Comparison of ENCODE assay signal across 19 cellular contexts in the genomic region with DNA sequence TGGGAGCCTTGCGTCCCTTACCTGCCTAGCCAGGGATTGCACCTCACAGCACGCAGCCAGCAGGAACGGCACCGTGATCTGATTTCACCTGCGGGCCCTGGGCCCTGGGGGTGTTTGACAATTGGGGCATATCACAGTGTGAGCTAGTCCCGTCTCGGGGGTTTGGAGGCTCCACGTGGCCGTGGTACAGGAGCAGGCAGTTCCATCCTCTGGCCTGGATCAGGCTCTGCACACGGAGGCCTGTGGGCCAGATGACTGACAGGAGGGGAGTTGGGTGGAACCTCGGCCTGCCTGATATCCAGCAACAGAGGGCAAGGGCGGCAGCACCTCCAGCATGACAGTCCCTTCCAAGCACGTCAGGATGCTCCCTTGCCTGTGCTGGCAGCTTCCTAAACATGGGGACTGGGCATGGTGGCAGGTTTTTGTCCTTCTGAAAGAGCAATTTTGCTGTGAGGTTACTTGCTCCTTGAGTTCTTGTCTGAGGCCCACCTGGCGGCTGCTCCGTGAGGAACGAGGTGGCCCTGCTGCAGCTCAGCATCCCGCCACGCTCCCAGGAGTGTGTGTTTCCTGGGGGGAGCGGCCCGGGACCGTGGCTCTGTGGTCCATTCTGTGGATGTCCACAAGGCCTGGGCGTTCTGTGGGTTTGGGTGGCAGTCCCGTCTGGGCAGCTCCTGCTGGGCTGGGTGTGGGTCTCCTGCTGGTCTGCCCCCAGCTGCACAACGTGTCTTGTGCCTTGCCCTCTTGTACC. TPM values are rescaled to one million over a fixed set of nuclear protein-coding genes. Genes with fewer than 3 reads are reported as not detected.
A peak's percentile ranks its signal among the peaks of the same experiment; 100 is the strongest.
DNase-seq lines count a peak whose midpoint lies in the region; ATAC-seq, FAIRE-seq and TF ChIP-seq lines count a peak whose summit lies in the region.
"Had no signal": no experiment of that assay in that cellular context is flagged by ENCODE, and none has a peak within 500 bp of the region (broad histone marks: within the 10 kb centered on the region; RNA-seq: fewer than 3 reads in every experiment).

No MANE protein-coding gene starts in this region.

- TF ChIP-seq RAD21 in GM12878 (IDR thresholded peaks at IDR 0.05; ENCODE audit: insufficient read depth, low read depth, low read length) = no peak

- no peak for ATAC-seq in GM12878

- H3K27me3 Mint-ChIP-seq in H9 (ENCODE audit: low read depth) (no peaks in the 10 kb centered on the region), neural crest cell (ENCODE audit: low read depth) (no peaks in the 10 kb centered on the region), neural progenitor cell (ENCODE audit: insufficient read depth, low read depth) (peaks cover 5% of the 10 kb centered on the region)
- H3K27me3 Mint-ChIP-seq: CD4-positive, alpha-beta memory T cell had no signal

- TF ChIP-seq CTCF in H9 (conservative IDR thresholded peaks at IDR 0.05) (no peak), GM12878 (IDR thresholded peaks at IDR 0.05 in 2 of 3, conservative IDR thresholded peaks at IDR 0.05 in 1 of 3; ENCODE audit: control insufficient read depth in 2 of 3, extremely low read depth in 1 of 3, insufficient read depth in 1 of 3, low read depth in 3 of 3, low read length in 3 of 3) (no peak), neural crest cell (conservative IDR thresholded peaks at IDR 0.05) (no peak), neural progenitor cell (IDR thresholded peaks at IDR 0.05) (no peak)

- intact Hi-C loops in GM12878 (cut with micrococcal nuclease; ENCODE audit: unreplicated experiment) = no loop called here

- H3K27ac Mint-ChIP-seq in H9 = peak overlapping the region in 2 of 3 experiments; percentile 34 to 77; a peak in 1 of 7 replicates
- H3K27ac Mint-ChIP-seq in neural crest cell (ENCODE audit: unreplicated experiment) = peak overlapping the region; percentile 35
- no peak overlapping the region for H3K27ac Mint-ChIP-seq in neural progenitor cell
- H3K27ac Mint-ChIP-seq: HFFc6 had no signal

- H4K5ac ChIP-seq in H9 (ENCODE audit: insufficient read length, low read depth, low read length) = no peak overlapping the region

- H3K18ac ChIP-seq in H9 (ENCODE audit: insufficient read length, low read depth, low read length) = no peak overlapping the region

- no peak overlapping the region for H4K91ac ChIP-seq in H9 (ENCODE audit: insufficient read length, low read depth, low read length)

- no peak overlapping the region for H3K56ac ChIP-seq in H9 (ENCODE audit: insufficient read length, low read depth, low read length)

- H2BK120ac ChIP-seq in H9 (ENCODE audit: low read depth, low read length, poor library complexity, severe bottlenecking) = no peak overlapping the region

- H3K36me3 Mint-ChIP-seq in H9 (ENCODE audit: insufficient read depth in 1 of 3, low read depth in 3 of 3) = peaks cover 16 to 63% (median 45%) of the 10 kb centered on the region in 3 experiments; a peak in 6 of 7 replicates
- H3K36me3 Mint-ChIP-seq in neural crest cell (ENCODE audit: low read depth) = peaks cover 3% of the 10 kb centered on the region
- H3K36me3 Mint-ChIP-seq in neural progenitor cell = peaks cover 10% of the 10 kb centered on the region

- H2BK5ac ChIP-seq in H9 (ENCODE audit: insufficient read length, low read length) = no peak overlapping the region

- peaks cover 22% of the 10 kb centered on the region for H3F3A ChIP-seq in neural progenitor cell (ENCODE audit: low read depth)

- H2BK12ac ChIP-seq in H9 (ENCODE audit: insufficient read length, low read depth, low read length) = no peak overlapping the region

- H3K4me3 Mint-ChIP-seq in H9 = no peak overlapping the region
- no peak overlapping the region for H3K4me3 Mint-ChIP-seq in neural crest cell
- no peak overlapping the region for H3K4me3 Mint-ChIP-seq in neural progenitor cell
- H3K4me3 Mint-ChIP-seq: HFFc6 had no signal

- SMC1A ChIA-PET in GM12878 (lab: Charles Lee; ENCODE audit: uncharacterized antibody, unreplicated experiment) = no interaction called here

- H3K4me1 Mint-ChIP-seq in H9 = no peaks in the 10 kb centered on the region; a peak in 1 of 4 replicates
- peaks cover 4% of the 10 kb centered on the region for H3K4me1 Mint-ChIP-seq in neural crest cell
- H3K4me1 Mint-ChIP-seq in neural progenitor cell = peaks cover 14% of the 10 kb centered on the region
- H3K4me1 Mint-ChIP-seq: CD4-positive, alpha-beta memory T cell had no signal

- H4K8ac ChIP-seq in H9 (replicated peaks; ENCODE audit: insufficient read length, low read depth, low read length) = no peak overlapping the region

- no peak overlapping the region for H3K4me2 ChIP-seq in H9 (ENCODE audit: insufficient read depth, insufficient read length, low read length)
- no peak overlapping the region for H3K4me2 ChIP-seq in GM12878 (ENCODE audit: control insufficient read depth, insufficient read depth)
- no peak overlapping the region for H3K4me2 ChIP-seq in neural progenitor cell
- H3K4me2 ChIP-seq: BLaER1 had no signal

- no TSS peak for BruUV-seq in GM12878 (replicated peaks; lab: Mats Ljungman, UMichigan)

- CTCF ChIA-PET in GM12878 (lab: Yijun Ruan, JAX) = no interaction called here

- no peaks in the 10 kb centered on the region for H3K4me1 ChIP-seq in H9 (ENCODE audit: insufficient read depth, low read length)
- no peaks in the 10 kb centered on the region for H3K4me1 ChIP-seq in GM12878 (ENCODE audit: control insufficient read depth, insufficient read depth, low read length)
- H3K4me1 ChIP-seq in neural progenitor cell = no peaks in the 10 kb centered on the region

- no peaks in the 10 kb centered on the region for H3K79me1 ChIP-seq in H9 (ENCODE audit: insufficient read depth, low read depth, low read length, poor library complexity, severe bottlenecking)

- H3K4ac ChIP-seq in H9 (ENCODE audit: low read depth, low read length) = no peak overlapping the region

- H3K79me2 ChIP-seq in H9 (ENCODE audit: insufficient read depth, low read length) = no peaks in the 10 kb centered on the region
- H3K79me2 ChIP-seq in GM12878 (ENCODE audit: control insufficient read depth, insufficient read depth, low read length) = no peaks in the 10 kb centered on the region
- H3K79me2 ChIP-seq in neural progenitor cell (ENCODE audit: low read depth) = peaks cover 3% of the 10 kb centered on the region

- H2AK5ac ChIP-seq in H9 (ENCODE audit: insufficient read length, low read length) = no peak overlapping the region

- H3K14ac ChIP-seq in H9 (ENCODE audit: insufficient read depth, low read length) = no peak overlapping the region

- peak; percentile 44; the same call in 1 of the 2 replicates for TF ChIP-seq POLR2A in GM12878 (IDR thresholded peaks at IDR 0.05; ENCODE audit: low read depth, low read length)

- H3K27me3 ChIP-seq in H9 (ENCODE audit: insufficient read depth, low read length) (no peaks in the 10 kb centered on the region), GM12878 (replicated peaks in 1 of 2; ENCODE audit: control insufficient read depth in 2 of 2, insufficient read depth in 2 of 2, low read length in 1 of 2) (no peaks in the 10 kb centered on the region), neural progenitor cell (no peaks in the 10 kb centered on the region)
- H3K27me3 ChIP-seq: BLaER1 had no signal

- POLR2A ChIA-PET in GM12878 (lab: Charles Lee) = no interaction called here

- no peak overlapping the region for H3K4me3 ChIP-seq in GM12878
- no peak overlapping the region for H3K4me3 ChIP-seq in neural progenitor cell
- H3K4me3 ChIP-seq: BLaER1 had no signal

- no peak for TF ChIP-seq EP300 in GM12878 (IDR thresholded peaks at IDR 0.05; ENCODE audit: borderline replicate concordance in 1 of 2, control insufficient read depth in 1 of 2, low read depth in 2 of 2, low read length in 2 of 2)

- no peaks in the 10 kb centered on the region for H3K23me2 ChIP-seq in H9 (ENCODE audit: insufficient read length, low read depth, low read length, poor library complexity, severe bottlenecking)

- RAD21 ChIA-PET in GM12878 (lab: Charles Lee; ENCODE audit: unreplicated experiment) = no interaction called here

- no peak overlapping the region for H3K27ac ChIP-seq in H9 (ENCODE audit: insufficient read length, low read depth, low read length)
- no peak overlapping the region for H3K27ac ChIP-seq in GM12878 (ENCODE audit: control insufficient read depth, insufficient read depth)
- H3K27ac ChIP-seq in neural progenitor cell = no peak overlapping the region
- H3K27ac ChIP-seq: BLaER1 had no signal

- WGBS in H9 (ENCODE audit: extremely low coverage, insufficient read length, low lambda C conversion rate) = no CpG with 5 or more reads among the region's 24 CpGs
- WGBS in GM12878 (ENCODE audit: insufficient coverage, insufficient replicate concordance, low lambda C conversion rate, missing lambda C conversion rate) = 91% methylated on average over 24 of the region's 24 CpGs

- H3K36me3 ChIP-seq in GM12878 (ENCODE audit: control insufficient read depth in 2 of 2, insufficient read depth in 2 of 2, low read length in 1 of 2) = peaks cover 13 to 41% of the 10 kb centered on the region in 2 experiments
- H3K36me3 ChIP-seq in neural progenitor cell = no peaks in the 10 kb centered on the region

- H2AFZ ChIP-seq in H9 (ENCODE audit: low read length) (no peak overlapping the region), GM12878 (ENCODE audit: control insufficient read depth, low read depth, low read length) (no peak overlapping the region), neural progenitor cell (replicated peaks) (no peak overlapping the region)

- H4K20me1 ChIP-seq in H9 (ENCODE audit: control insufficient read depth, insufficient read depth, insufficient read length) (no peaks in the 10 kb centered on the region), GM12878 (ENCODE audit: control insufficient read depth, insufficient read depth) (no peaks in the 10 kb centered on the region), neural progenitor cell (ENCODE audit: low read depth) (peaks cover 69% of the 10 kb centered on the region)

- H2BK20ac ChIP-seq in H9 (ENCODE audit: low read depth, low read length, poor library complexity, severe bottlenecking) = no peak overlapping the region

- DNase-seq in H9 (no peak), GM12878 (ENCODE audit: low read depth, low spot score) (no peak), neural crest cell (ENCODE audit: low read depth, low spot score) (no peak), neural progenitor cell (ENCODE audit: low spot score) (no peak), SW480 (ENCODE audit: low spot score) (no peak)
- DNase-seq: CD4-positive, alpha-beta memory T cell; DMS153; GDM1; GOT3; HFFc6; NCI-H1417; NCI-H187; NCI-H2227 treated with DMSO at 0.1 percent for 48 hours; NCI-H510A treated with DMSO at 0.1 percent for 48 hours; NCI-H82; RPMI8226; SIG-M5 had no signal

- no peak for FAIRE-seq in GM12878 (lab: Jason Lieb, UNC)
- FAIRE-seq: GM19239 had no signal

- H3K9ac ChIP-seq in H9 (ENCODE audit: extremely low read depth, insufficient read length, low read length) (no peak overlapping the region), GM12878 (ENCODE audit: control insufficient read depth, insufficient read depth, low read length) (no peak overlapping the region), neural progenitor cell (no peak overlapping the region)
- H3K9ac ChIP-seq: BLaER1 had no signal

- H3K9me3 ChIP-seq in H9 (ENCODE audit: control insufficient read depth, low read depth, low read length) (no peaks in the 10 kb centered on the region), GM12878 (replicated peaks; ENCODE audit: control insufficient read depth, insufficient read depth, low read length) (no peaks in the 10 kb centered on the region), neural progenitor cell (ENCODE audit: low read depth) (no peaks in the 10 kb centered on the region)
- H3K9me3 ChIP-seq: BLaER1 had no signal

- no peak overlapping the region for H3T11ph ChIP-seq in H9 (ENCODE audit: low read length)

- no peaks in the 10 kb centered on the region for H3K9me3 Mint-ChIP-seq in H9
- H3K9me3 Mint-ChIP-seq in neural crest cell = no peaks in the 10 kb centered on the region
- H3K9me3 Mint-ChIP-seq in neural progenitor cell = no peaks in the 10 kb centered on the region
- H3K9me3 Mint-ChIP-seq: CD4-positive, alpha-beta memory T cell; HFFc6 had no signal

- H2BK15ac ChIP-seq in H9 (ENCODE audit: low read depth, low read length) = no peak overlapping the region

- H3K23ac ChIP-seq in H9 (ENCODE audit: insufficient read length, low read depth, low read length) = no peak overlapping the region

- in situ Hi-C loops in GM12878 (cut with MboI) = no loop called here

RNA-seq across cellular contexts. Expression of a gene that starts 6.3 kb away (rescaled TPM):
- total RNA-seq in H9 (2021) (1,628 and 1,677 TPM in 2 replicates), GM12878 (2014; rRNA removed) (1,524 and 1,715 TPM in 2 replicates), GM12878 (2014; rRNA removed; fragmentation: Illumina TruSeq; extraction: Trizol) (972 and 1,030 TPM in 2 replicates), GM12878 (2021) (2,219 and 2,315 TPM in 2 replicates), neural crest cell (1,578 and 1,580 TPM in 2 replicates), neural progenitor cell (ENCODE audit: low replicate concordance) (1,918 and 2,648 TPM in 2 replicates)
- total RNA-seq in GM12878 (2013; cell fraction: nucleolus; rRNA removed) = 239 and 289 TPM in 2 replicates
- polyA plus RNA-seq in GM12878 (2011; ENCODE audit: low read depth) = 7,786 TPM
- polyA plus RNA-seq in GM12878 (2011; rRNA removed) (524 and 1,111 TPM in 2 replicates), GM12878 (2014; fragmentation: Illumina TruSeq; extraction: Trizol) (209 and 786 TPM in 2 replicates), GM12878 (2014; fragmentation: Nextera tagmentation; extraction: Ambion mirVana) (100 to 1,000 TPM; 559 to 717 TPM), GM12878 (2014; rRNA removed) (3,158 and 3,344 TPM in 2 replicates), GM12878 (2016; fragmentation: Nextera tagmentation; extraction: Ambion mirVana) (1,000 to 10,000 TPM; 1,763 to 1,909 TPM)
- polyA plus RNA-seq in GM12878 (2011; cell fraction: cytosol; rRNA removed) = 3,186 and 3,536 TPM in 2 replicates
- 1,362 and 1,364 TPM in 2 replicates for polyA plus RNA-seq in GM12878 (2011; cell fraction: nucleus; rRNA removed)
- 3,088 and 3,408 TPM in 2 replicates for polyA plus RNA-seq in GM12878 (2012)
- polyA minus RNA-seq in GM12878 (2011; rRNA and poly(A)+ RNA removed) = 256 and 857 TPM in 2 replicates
- polyA minus RNA-seq in GM12878 (2011; cell fraction: cytosol; rRNA and poly(A)+ RNA removed) = 796 and 851 TPM in 2 replicates
- polyA minus RNA-seq in GM12878 (2011; cell fraction: nucleus; rRNA and poly(A)+ RNA removed) = 184 and 257 TPM in 2 replicates

RNA-seq across cellular contexts. Expression of a gene that starts 18.0 kb away (rescaled TPM):
- total RNA-seq in H9 (2021) (0.68 and 2.0 TPM in 2 replicates), GM12878 (2014; rRNA removed) (under 0.01 and 0.11 TPM in 2 replicates), GM12878 (2014; rRNA removed; fragmentation: Illumina TruSeq; extraction: Trizol) (0.05 TPM in 1 of 2 replicates, not detected in the other), GM12878 (2021) (0.08 and 0.26 TPM in 2 replicates), neural crest cell (39.2 and 43.0 TPM in 2 replicates), neural progenitor cell (ENCODE audit: low replicate concordance) (1.3 and 12.2 TPM in 2 replicates)
- total RNA-seq in GM12878 (2013; cell fraction: nucleolus; rRNA removed) = 0.34 and 0.46 TPM in 2 replicates
- polyA plus RNA-seq in GM12878 (2011; ENCODE audit: low read depth) = 0.31 TPM
- polyA plus RNA-seq in GM12878 (2011; rRNA removed) (not detected in 2 replicates), GM12878 (2014; fragmentation: Illumina TruSeq; extraction: Trizol) (not detected in 2 replicates), GM12878 (2014; fragmentation: Nextera tagmentation; extraction: Ambion mirVana) (under 1 TPM in 1 of 2 experiments, not detected in 1; 0.02 TPM), GM12878 (2014; rRNA removed) (0.16 and 0.73 TPM in 2 replicates), GM12878 (2016; fragmentation: Nextera tagmentation; extraction: Ambion mirVana) (under 1 TPM in 1 of 2 experiments, not detected in 1; 0.04 TPM)
- 0.03 TPM in 1 of 2 replicates, not detected in the other for polyA plus RNA-seq in GM12878 (2011; cell fraction: cytosol; rRNA removed)
- polyA plus RNA-seq in GM12878 (2011; cell fraction: nucleus; rRNA removed) = 0.18 and 0.38 TPM in 2 replicates
- 0.27 and 0.43 TPM in 2 replicates for polyA plus RNA-seq in GM12878 (2012)
- 0.05 TPM in 1 of 2 replicates, not detected in the other for polyA minus RNA-seq in GM12878 (2011; rRNA and poly(A)+ RNA removed)
- not detected in 2 replicates for polyA minus RNA-seq in GM12878 (2011; cell fraction: cytosol; rRNA and poly(A)+ RNA removed)
- polyA minus RNA-seq in GM12878 (2011; cell fraction: nucleus; rRNA and poly(A)+ RNA removed) = 0.12 and 0.38 TPM in 2 replicates
- total RNA-seq: CD4-positive, alpha-beta memory T cell had no signal
- polyA plus RNA-seq: CD4-positive, alpha-beta memory T cell had no signal

RNA-seq across cellular contexts. Expression of a gene that starts 24.5 kb away (rescaled TPM):
- total RNA-seq in H9 (2021) (255 and 265 TPM in 2 replicates), GM12878 (2014; rRNA removed) (122 and 127 TPM in 2 replicates), GM12878 (2014; rRNA removed; fragmentation: Illumina TruSeq; extraction: Trizol) (82.5 and 93.4 TPM in 2 replicates), GM12878 (2021) (223 and 240 TPM in 2 replicates), neural crest cell (146 and 157 TPM in 2 replicates), neural progenitor cell (ENCODE audit: low replicate concordance) (107 and 121 TPM in 2 replicates)
- 111 and 128 TPM in 2 replicates for total RNA-seq in GM12878 (2013; cell fraction: nucleolus; rRNA removed)
- 23.5 TPM for polyA plus RNA-seq in GM12878 (2011; ENCODE audit: low read depth)
- polyA plus RNA-seq in GM12878 (2011; rRNA removed) (110 and 123 TPM in 2 replicates), GM12878 (2014; fragmentation: Illumina TruSeq; extraction: Trizol) (69.0 and 91.2 TPM in 2 replicates), GM12878 (2014; fragmentation: Nextera tagmentation; extraction: Ambion mirVana) (10 to 100 TPM in 1 of 2 experiments, 1 to 10 TPM in 1; 9.9 to 27.7 TPM), GM12878 (2014; rRNA removed) (164 and 194 TPM in 2 replicates), GM12878 (2016; fragmentation: Nextera tagmentation; extraction: Ambion mirVana) (10 to 100 TPM; 16.9 to 17.9 TPM)
- 47.6 and 72.8 TPM in 2 replicates for polyA plus RNA-seq in GM12878 (2011; cell fraction: cytosol; rRNA removed)
- polyA plus RNA-seq in GM12878 (2011; cell fraction: nucleus; rRNA removed) = 106 and 159 TPM in 2 replicates
- polyA plus RNA-seq in GM12878 (2012) = 71.1 and 77.1 TPM in 2 replicates
- polyA minus RNA-seq in GM12878 (2011; rRNA and poly(A)+ RNA removed) = 27.9 and 29.7 TPM in 2 replicates
- polyA minus RNA-seq in GM12878 (2011; cell fraction: cytosol; rRNA and poly(A)+ RNA removed) = 26.6 and 31.5 TPM in 2 replicates
- 17.4 and 38.3 TPM in 2 replicates for polyA minus RNA-seq in GM12878 (2011; cell fraction: nucleus; rRNA and poly(A)+ RNA removed)

RNA-seq across cellular contexts. Expression of a gene that starts 30.6 kb away (rescaled TPM):
- total RNA-seq in H9 (2021) (26.6 and 27.4 TPM in 2 replicates), GM12878 (2014; rRNA removed) (50.1 and 55.2 TPM in 2 replicates), GM12878 (2014; rRNA removed; fragmentation: Illumina TruSeq; extraction: Trizol) (22.5 and 24.9 TPM in 2 replicates), GM12878 (2021) (49.1 and 52.0 TPM in 2 replicates), neural crest cell (42.6 and 45.6 TPM in 2 replicates), neural progenitor cell (ENCODE audit: low replicate concordance) (13.8 and 53.7 TPM in 2 replicates)
- total RNA-seq in GM12878 (2013; cell fraction: nucleolus; rRNA removed) = 6.5 and 6.7 TPM in 2 replicates
- polyA plus RNA-seq in GM12878 (2011; ENCODE audit: low read depth) = 9.2 TPM
- polyA plus RNA-seq in GM12878 (2011; rRNA removed) (4.7 and 13.0 TPM in 2 replicates), GM12878 (2014; fragmentation: Illumina TruSeq; extraction: Trizol) (8.3 and 28.5 TPM in 2 replicates), GM12878 (2014; fragmentation: Nextera tagmentation; extraction: Ambion mirVana) (1 to 10 TPM; 1.6 to 5.6 TPM), GM12878 (2014; rRNA removed) (56.0 and 65.8 TPM in 2 replicates), GM12878 (2016; fragmentation: Nextera tagmentation; extraction: Ambion mirVana) (100 to 1,000 TPM; 122 to 131 TPM)
- 13.6 and 22.1 TPM in 2 replicates for polyA plus RNA-seq in GM12878 (2011; cell fraction: cytosol; rRNA removed)
- polyA plus RNA-seq in GM12878 (2011; cell fraction: nucleus; rRNA removed) = 11.4 and 12.7 TPM in 2 replicates
- 28.9 and 29.0 TPM in 2 replicates for polyA plus RNA-seq in GM12878 (2012)
- polyA minus RNA-seq in GM12878 (2011; rRNA and poly(A)+ RNA removed) = 4.2 and 10.8 TPM in 2 replicates
- polyA minus RNA-seq in GM12878 (2011; cell fraction: cytosol; rRNA and poly(A)+ RNA removed) = 4.5 and 11.0 TPM in 2 replicates
- 2.1 and 5.4 TPM in 2 replicates for polyA minus RNA-seq in GM12878 (2011; cell fraction: nucleus; rRNA and poly(A)+ RNA removed)

RNA-seq across cellular contexts. Expression of a gene that starts 47.1 kb away (rescaled TPM):
- total RNA-seq in H9 (2021) (30.3 and 36.8 TPM in 2 replicates), GM12878 (2014; rRNA removed) (36.3 and 38.3 TPM in 2 replicates), GM12878 (2014; rRNA removed; fragmentation: Illumina TruSeq; extraction: Trizol) (11.7 and 14.8 TPM in 2 replicates), GM12878 (2021) (36.5 and 37.5 TPM in 2 replicates), neural crest cell (34.5 and 41.5 TPM in 2 replicates), neural progenitor cell (ENCODE audit: low replicate concordance) (14.4 and 40.4 TPM in 2 replicates)
- 69.0 and 71.0 TPM in 2 replicates for total RNA-seq in GM12878 (2013; cell fraction: nucleolus; rRNA removed)
- polyA plus RNA-seq in GM12878 (2011; ENCODE audit: low read depth) = 4.5 TPM
- polyA plus RNA-seq in GM12878 (2011; rRNA removed) (6.3 and 13.6 TPM in 2 replicates), GM12878 (2014; fragmentation: Illumina TruSeq; extraction: Trizol) (4.2 and 13.2 TPM in 2 replicates), GM12878 (2014; fragmentation: Nextera tagmentation; extraction: Ambion mirVana) (1 to 10 TPM; 1.2 to 3.9 TPM), GM12878 (2014; rRNA removed) (42.5 and 52.5 TPM in 2 replicates), GM12878 (2016; fragmentation: Nextera tagmentation; extraction: Ambion mirVana) (10 to 100 TPM; 60.9 to 67.0 TPM)
- 26.6 and 50.8 TPM in 2 replicates for polyA plus RNA-seq in GM12878 (2011; cell fraction: cytosol; rRNA removed)
- 37.5 and 49.9 TPM in 2 replicates for polyA plus RNA-seq in GM12878 (2011; cell fraction: nucleus; rRNA removed)
- 18.6 and 22.1 TPM in 2 replicates for polyA plus RNA-seq in GM12878 (2012)
- polyA minus RNA-seq in GM12878 (2011; rRNA and poly(A)+ RNA removed) = 4.5 and 13.9 TPM in 2 replicates
- polyA minus RNA-seq in GM12878 (2011; cell fraction: cytosol; rRNA and poly(A)+ RNA removed) = 8.7 and 11.5 TPM in 2 replicates
- polyA minus RNA-seq in GM12878 (2011; cell fraction: nucleus; rRNA and poly(A)+ RNA removed) = 11.2 and 27.7 TPM in 2 replicates
